In the genomic region with DNA sequence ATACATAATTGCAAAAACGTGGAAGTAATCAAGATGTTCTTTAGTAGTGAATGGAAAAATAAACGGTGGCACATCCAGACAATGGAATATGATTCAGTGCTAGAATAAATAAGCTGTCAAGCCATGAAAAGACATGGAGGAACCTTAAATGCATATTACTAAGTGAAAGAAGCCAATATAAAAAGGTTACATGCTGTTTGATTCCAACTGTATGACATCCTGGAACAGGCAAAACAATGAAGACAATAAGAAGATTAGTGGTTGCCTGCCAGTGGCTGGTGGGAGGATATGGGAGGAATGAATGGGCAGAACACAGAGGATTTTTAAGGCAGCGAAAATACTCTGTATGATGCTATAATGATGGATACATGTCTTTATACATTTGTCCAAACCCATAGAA, we compare ENCODE assay signal across 23 cellular contexts.
"Had no signal": no experiment of that assay in that cellular context is flagged by ENCODE, and none has a peak within 500 bp of the region (broad histone marks: within the 10 kb centered on the region; RNA-seq: fewer than 3 reads in every experiment).

No MANE protein-coding gene starts in this region.

- H3K27me3 ChIP-seq: adrenal gland, SJSA1 had no signal

- DNase-seq: activated CD4-positive, alpha-beta T cell treated with anti-CD3 and anti-CD28 coated beads for 48 hours; activated CD4-positive, alpha-beta T cell treated with anti-CD3 and anti-CD28 coated beads, Interleukin-2, amount 50 U/mL, for 4 hours; activated CD8-positive, alpha-beta memory T cell treated with anti-CD3 and anti-CD28 coated beads, Interleukin-2, amount 50 U/mL, for 48 hours; activated CD8-positive, alpha-beta T cell treated with anti-CD3 and anti-CD28 coated beads, Interleukin-2, amount 10 ng/mL, durations not matched to agents 7 days and 5 days; activated naive CD4-positive, alpha-beta T cell treated with anti-CD3 and anti-CD28 coated beads, Interleukin-2, amount 50 U/mL, for 16 hours; activated naive CD8-positive, alpha-beta T cell treated with anti-CD3 and anti-CD28 coated beads, Interleukin-2, amount 10 ng/mL, durations not matched to agents 7 days and 5 days; activated T-cell treated with anti-CD3 and anti-CD28 coated beads, Interleukin-2, amount 50 U/mL, for 1 hour; adrenal gland; anterior cingulate cortex; central memory CD4-positive, alpha-beta T cell; IMR-90; Kasumi-1; KBM-7; NCI-H1105 treated with DMSO at 0.1 percent for 48 hours; NCI-H1436 treated with DMSO at 0.1 percent for 48 hours; NCI-H1930; NCI-H446 treated with DMSO at 0.1 percent for 48 hours; NCI-H524 treated with DMSO at 0.1 percent for 48 hours; NCI-H774; NK-92 treated with Interleukin-12 subunit alpha and Interleukin-12 subunit beta, amount 100 ng/mL, for 24 hours; SHP77; SW 1271 had no signal

- H3K36me3 ChIP-seq: adrenal gland, SJSA1 had no signal

- H3K9me3 ChIP-seq: adrenal gland, SJSA1 had no signal

- H3K27ac ChIP-seq: adrenal gland, SJSA1 had no signal

- H3K4me1 ChIP-seq: adrenal gland had no signal

- H3K4me3 ChIP-seq: adrenal gland, SJSA1 had no signal
